ENCODE assay signal across 29 cellular contexts in the genomic region with DNA sequence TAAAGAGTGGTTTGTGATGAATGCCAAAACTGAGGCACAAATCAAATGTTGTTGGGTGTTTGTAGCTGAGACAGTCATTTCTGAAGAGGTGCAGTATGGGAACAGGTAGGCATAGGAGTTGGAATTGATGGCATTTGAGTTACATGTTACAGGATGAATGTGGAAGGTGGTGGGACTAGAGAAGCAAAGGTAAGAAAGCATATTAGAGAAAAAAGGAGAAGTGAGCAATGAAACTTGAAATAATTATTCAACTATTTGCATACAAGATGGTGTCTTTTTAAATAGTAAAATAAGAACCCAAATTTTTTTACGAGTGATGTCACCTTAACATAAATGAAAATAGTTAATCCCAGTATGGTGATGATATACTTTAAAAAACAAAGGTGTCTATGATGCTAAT.
"Had no signal": no experiment of that assay in that cellular context is flagged by ENCODE, and none has a peak within 500 bp of the region (broad histone marks: within the 10 kb centered on the region; RNA-seq: fewer than 3 reads in every experiment).

No MANE protein-coding gene starts in this region.

- H3K4me1 Mint-ChIP-seq: mesothelial cell of epicardium; natural killer cell; nephron progenitor cell; neural progenitor cell; stimulated activated naive CD8-positive, alpha-beta T cell treated with anti-CD3 and anti-CD28 coated beads, Interleukin-15, amount 100 ng/mL, for 72 hours had no signal

- H3K27me3 Mint-ChIP-seq: naive B cell; stimulated activated memory B cell treated with anti-CD40 and anti-IgM and Interleukin-4, amounts not matched to agents 10 μg/mL and 1 μg/mL and 100 μg/mL, for 72 hours; stimulated activated naive CD8-positive, alpha-beta T cell treated with anti-CD3 and anti-CD28 coated beads, Interleukin-15, amount 100 ng/mL, for 72 hours; type B pancreatic cell had no signal

- H3K27ac ChIP-seq: left lung, lower lobe of right lung, neural progenitor cell, neutrophil, right atrium auricular region, right lobe of liver, tibial nerve, uterus had no signal

- H3K27me3 ChIP-seq: left lung, neural progenitor cell, neutrophil, right atrium auricular region, right lobe of liver, tibial nerve, uterus had no signal

- H3K9ac ChIP-seq: neural progenitor cell, parathyroid adenoma had no signal

- H3K4me1 ChIP-seq: left lung, lower lobe of right lung, neural progenitor cell, right atrium auricular region, right lobe of liver, tibial nerve, uterus had no signal

- H3K4me3 Mint-ChIP-seq: mesothelial cell of epicardium; naive B cell; natural killer cell; nephron progenitor cell; neural progenitor cell; stimulated activated memory B cell treated with anti-CD40 and anti-IgM and Interleukin-4, amounts not matched to agents 10 μg/mL and 1 μg/mL and 100 μg/mL, for 72 hours; stimulated activated naive CD8-positive, alpha-beta T cell treated with anti-CD3 and anti-CD28 coated beads, Interleukin-15, amount 100 ng/mL, for 72 hours; type B pancreatic cell had no signal

- H3K4me2 ChIP-seq: neural progenitor cell, smooth muscle cell had no signal

- FAIRE-seq: kidney had no signal

- DNase-seq: hippocampal formation; kidney; left colon; left lung; lower lobe of right lung; mammary epithelial cell; mesendoderm; naive B cell; natural killer cell; nephron progenitor cell; occipital lobe; right lobe of liver; stimulated activated CD4-positive, alpha-beta T cell treated with anti-CD3 and anti-CD28 coated beads, Interleukin-1b, Interleukin-23, amount 100 ng/mL, for 48 hours; stimulated activated CD4-positive, alpha-beta T cell treated with anti-CD3 and anti-CD28 coated beads, Interleukin-2, amount 100 ng/mL, for 48 hours; stimulated activated CD4-positive, alpha-beta T cell treated with anti-CD3 and anti-CD28 coated beads, Interleukin-4, amount 100 ng/mL, for 4 hours; stimulated activated CD8-positive, alpha-beta memory T cell treated with anti-CD3 and anti-CD28 coated beads, Interleukin-4, amount 100 ng/mL, for 48 hours; stimulated activated naive CD4-positive, alpha-beta T cell treated with Interleukin-2 at 50 U/mL for 16 hours; stimulated activated naive CD8-positive, alpha-beta T cell treated with anti-CD3 and anti-CD28 coated beads, Interleukin-15, amount 100 ng/mL, for 72 hours; substantia nigra; uterus had no signal

- H2AFZ ChIP-seq: neural progenitor cell, parathyroid adenoma had no signal

- ATAC-seq: left colon; left lung; lower lobe of right lung; natural killer cell; stimulated activated memory B cell treated with anti-CD40 and anti-IgM and Interleukin-4, amounts not matched to agents 10 μg/mL and 1 μg/mL and 100 μg/mL, for 72 hours; stimulated activated naive CD8-positive, alpha-beta T cell treated with anti-CD3 and anti-CD28 coated beads, Interleukin-15, amount 100 ng/mL, for 72 hours had no signal

- H3K9me3 ChIP-seq: left lung, neutrophil, right atrium auricular region, right lobe of liver, uterus had no signal

- H3K4me3 ChIP-seq: left lung, lower lobe of right lung, neural progenitor cell, right atrium auricular region, right lobe of liver, smooth muscle cell, tibial nerve, uterus had no signal

- H3K36me3 ChIP-seq: uterus had no signal

- H3K27ac Mint-ChIP-seq: mesothelial cell of epicardium; natural killer cell; nephron progenitor cell; neural progenitor cell; stimulated activated memory B cell treated with anti-CD40 and anti-IgM and Interleukin-4, amounts not matched to agents 10 μg/mL and 1 μg/mL and 100 μg/mL, for 72 hours; stimulated activated naive CD8-positive, alpha-beta T cell treated with anti-CD3 and anti-CD28 coated beads, Interleukin-15, amount 100 ng/mL, for 72 hours; type B pancreatic cell had no signal
